ENCODE assay signal across 17 cellular contexts in genomic region chr15:22962611-22963010, GRCh38.
"Had no signal": no experiment of that assay in that cellular context is flagged by ENCODE, and none has a peak within 500 bp of the region (broad histone marks: within the 10 kb centered on the region; RNA-seq: fewer than 3 reads in every experiment).

No MANE protein-coding gene starts in this region.

- ATAC-seq: activated naive CD8-positive, alpha-beta T cell treated with anti-CD3 and anti-CD28 coated beads, Interleukin-2, amount 50 U/mL, for 24 hours; gastroesophageal sphincter; right lobe of liver had no signal

- H3K27ac ChIP-seq: neutrophil, prostate gland had no signal

- H3K4me3 ChIP-seq: gastroesophageal sphincter, prostate gland, right lobe of liver, testis had no signal

- H3K4me1 ChIP-seq: prostate gland had no signal

- H3K4me3 Mint-ChIP-seq: activated CD4-positive, alpha-beta memory T cell treated with anti-CD3 and anti-CD28 coated beads for 36 hours; activated naive CD8-positive, alpha-beta T cell treated with anti-CD3 and anti-CD28 coated beads, Interleukin-2, amount 50 U/mL, for 24 hours had no signal

- H3K36me3 ChIP-seq: gastroesophageal sphincter, neutrophil, prostate gland, right lobe of liver had no signal

- H3K27me3 ChIP-seq: gastroesophageal sphincter, neutrophil, right lobe of liver, testis had no signal

- H3K27ac Mint-ChIP-seq: activated CD4-positive, alpha-beta memory T cell treated with anti-CD3 and anti-CD28 coated beads for 36 hours; activated naive CD8-positive, alpha-beta T cell treated with anti-CD3 and anti-CD28 coated beads, Interleukin-2, amount 50 U/mL, for 24 hours had no signal

- H3K9me3 Mint-ChIP-seq: activated CD4-positive, alpha-beta memory T cell treated with anti-CD3 and anti-CD28 coated beads for 36 hours; activated naive CD8-positive, alpha-beta T cell treated with anti-CD3 and anti-CD28 coated beads, Interleukin-2, amount 50 U/mL, for 24 hours had no signal

- H3K27me3 Mint-ChIP-seq: activated CD4-positive, alpha-beta memory T cell treated with anti-CD3 and anti-CD28 coated beads for 36 hours; activated naive CD8-positive, alpha-beta T cell treated with anti-CD3 and anti-CD28 coated beads, Interleukin-2, amount 50 U/mL, for 24 hours had no signal

- H3K36me3 Mint-ChIP-seq: activated CD4-positive, alpha-beta memory T cell treated with anti-CD3 and anti-CD28 coated beads for 36 hours had no signal

- H3K9me3 ChIP-seq: gastroesophageal sphincter, neutrophil, prostate gland, right lobe of liver, testis had no signal

- DNase-seq: activated CD4-positive, alpha-beta memory T cell treated with anti-CD3 and anti-CD28 coated beads for 36 hours; activated naive CD4-positive, alpha-beta T cell; activated naive CD8-positive, alpha-beta T cell treated with anti-CD3 and anti-CD28 coated beads, Interleukin-2, amount 50 U/mL, for 24 hours; activated T-cell treated with anti-CD3 and anti-CD28 coated beads, Interleukin-2, amount 50 U/mL, for 48 hours; caudate nucleus; cortex of kidney; effector memory CD4-positive, alpha-beta T cell; hippocampal formation; midbrain; stimulated activated CD4-positive, alpha-beta T cell treated with anti-CD3 and anti-CD28 coated beads, Interleukin-12 subunit alpha, Interleukin-12 subunit beta, amount 100 ng/mL, for 4 hours; stimulated activated naive CD4-positive, alpha-beta T cell treated with Interleukin-2 at 50 U/mL for 16 hours; T-helper 9 cell; testis had no signal
